In the genomic region with DNA sequence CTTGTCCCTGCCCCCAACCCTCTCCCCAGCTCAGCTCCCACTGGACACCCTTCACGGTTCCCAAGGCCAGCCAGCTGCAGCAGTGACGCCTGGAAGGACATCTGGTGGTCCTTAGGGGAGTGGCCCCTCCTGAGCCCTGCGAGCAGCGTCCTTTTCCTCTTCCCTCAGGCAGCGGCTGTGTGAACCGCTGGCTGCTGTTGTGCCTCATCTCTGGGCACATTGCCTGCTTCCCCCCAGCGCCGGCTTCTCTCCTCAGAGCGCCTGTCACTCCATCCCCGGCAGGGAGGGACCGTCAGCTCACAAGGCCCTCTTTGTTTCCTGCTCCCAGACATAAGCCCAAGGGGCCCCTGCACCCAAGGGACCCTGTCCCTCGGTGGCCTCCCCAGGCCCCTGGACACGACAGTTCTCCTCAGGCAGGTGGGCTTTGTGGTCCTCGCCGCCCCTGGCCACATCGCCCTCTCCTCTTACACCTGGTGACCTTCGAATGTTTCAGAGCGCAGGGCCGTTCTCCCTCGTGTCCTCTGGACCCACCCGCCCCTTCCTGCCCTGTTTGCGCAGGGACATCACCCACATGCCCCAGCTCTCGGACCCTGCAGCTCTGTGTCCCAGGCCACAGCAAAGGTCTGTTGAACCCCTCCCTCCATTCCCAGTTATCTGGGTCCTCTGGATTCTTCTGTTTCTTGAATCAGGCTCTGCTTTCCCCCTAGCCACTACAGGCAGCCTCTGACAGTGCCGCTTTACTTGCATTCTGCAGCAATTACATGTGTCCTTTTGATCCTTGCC, we compare ENCODE assay signal across 1 cellular context.
TF ChIP-seq lines count a peak whose summit lies in the region.

No MANE protein-coding gene starts in this region.

TF ChIP-seq in HepG2, 621 proteins besides CTCF, POLR2A, EP300 and RAD21 (continued from another document and continues in another):
- TF ChIP-seq ZSCAN9 (CRISPR knock-in tag; IDR thresholded peaks at IDR 0.05; ENCODE audit: borderline replicate concordance) (no peak; the same call in 1 of the 2 replicates), HNRNPL (IDR thresholded peaks at IDR 0.05; ENCODE audit: low read depth, low read length) (peak; percentile 65; the same call in 1 of the 2 replicates), ZNF839 (CRISPR knock-in tag; IDR thresholded peaks at IDR 0.05; ENCODE audit: borderline replicate concordance) (0 out of 2 replicates have a peak, but pooled peaks have one; percentile 19), SIX4 (CRISPR knock-in tag; IDR thresholded peaks at IDR 0.05) (peak; percentile 48; the same call in 1 of the 2 replicates), ZNF263 (CRISPR knock-in tag; IDR thresholded peaks at IDR 0.05) (peak; percentile 63), PHF21A (CRISPR knock-in tag; IDR thresholded peaks at IDR 0.05) (peak; percentile 97), FOXA1 (IDR thresholded peaks at IDR 0.05) (no peak), FOXA1 (CRISPR knock-in tag; IDR thresholded peaks at IDR 0.05) (peak; percentile 75), KLF13 (CRISPR knock-in tag; IDR thresholded peaks at IDR 0.05) (peak; percentile 44; the same call in 1 of the 2 replicates), ATF1 (CRISPR knock-in tag; IDR thresholded peaks at IDR 0.05) (no peak), ZSCAN29 (CRISPR knock-in tag; conservative IDR thresholded peaks at IDR 0.05) (peak; percentile 48), ZNF235 (CRISPR knock-in tag; IDR thresholded peaks at IDR 0.05; ENCODE audit: borderline replicate concordance) (no peak), MIER2 (CRISPR knock-in tag; IDR thresholded peaks at IDR 0.05) (no peak), ZNF230 (CRISPR knock-in tag; IDR thresholded peaks at IDR 0.05) (peak; percentile 84), ZNF816 (CRISPR knock-in tag; IDR thresholded peaks at IDR 0.05; ENCODE audit: borderline replicate concordance) (no peak), ZNF567 (CRISPR knock-in tag; IDR thresholded peaks at IDR 0.05; ENCODE audit: borderline replicate concordance) (0 out of 2 replicates have a peak, but pooled peaks have one; percentile 6), STAT5B (CRISPR knock-in tag; IDR thresholded peaks at IDR 0.05) (no peak), BCL6 (CRISPR knock-in tag; IDR thresholded peaks at IDR 0.05) (0 out of 2 replicates have a peak, but pooled peaks have one; percentile 38), CHCHD3 (CRISPR knock-in tag; IDR thresholded peaks at IDR 0.05) (no peak), HES4 (CRISPR knock-in tag; IDR thresholded peaks at IDR 0.05; ENCODE audit: borderline replicate concordance) (no peak), ZNF501 (CRISPR knock-in tag; IDR thresholded peaks at IDR 0.05) (0 out of 2 replicates have a peak, but pooled peaks have one; percentile 71), FOSL1 (CRISPR knock-in tag; IDR thresholded peaks at IDR 0.05; ENCODE audit: borderline replicate concordance) (no peak), SRSF9 (IDR thresholded peaks at IDR 0.05; ENCODE audit: borderline replicate concordance, insufficient read depth, low read depth, low read length, poor library complexity, severe bottlenecking) (no peak), SNAPC2 (CRISPR knock-in tag; IDR thresholded peaks at IDR 0.05) (peak; percentile 61; the same call in 1 of the 2 replicates), NCOA5 (CRISPR knock-in tag; IDR thresholded peaks at IDR 0.05) (no peak), SALL1 (CRISPR knock-in tag; IDR thresholded peaks at IDR 0.05) (peak; percentile 66), FOXK2 (IDR thresholded peaks at IDR 0.05) (no peak), HMG20A (CRISPR knock-in tag; IDR thresholded peaks at IDR 0.05; ENCODE audit: borderline replicate concordance) (no peak), ZNF432 (CRISPR knock-in tag; IDR thresholded peaks at IDR 0.05; ENCODE audit: borderline replicate concordance) (no peak), SMAD9 (CRISPR knock-in tag; IDR thresholded peaks at IDR 0.05) (0 out of 2 replicates have a peak, but pooled peaks have one; percentile 53), SUZ12 (IDR thresholded peaks at IDR 0.05; ENCODE audit: low read depth, low read length) (no peak), ZNF274 (CRISPR knock-in tag; IDR thresholded peaks at IDR 0.05) (peak; percentile 72; the same call in 1 of the 2 replicates), GATAD1 (CRISPR knock-in tag; IDR thresholded peaks at IDR 0.05) (peak; percentile 32; the same call in 1 of the 2 replicates)
- TF ChIP-seq, protein P1, sequence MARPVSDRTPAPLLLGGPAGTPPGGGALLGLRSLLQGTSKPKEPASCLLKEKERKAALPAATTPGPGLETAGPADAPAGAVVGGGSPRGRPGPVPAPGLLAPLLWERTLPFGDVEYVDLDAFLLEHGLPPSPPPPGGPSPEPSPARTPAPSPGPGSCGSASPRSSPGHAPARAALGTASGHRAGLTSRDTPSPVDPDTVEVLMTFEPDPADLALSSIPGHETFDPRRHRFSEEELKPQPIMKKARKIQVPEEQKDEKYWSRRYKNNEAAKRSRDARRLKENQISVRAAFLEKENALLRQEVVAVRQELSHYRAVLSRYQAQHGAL (CRISPR knock-in tag; IDR thresholded peaks at IDR 0.05; ENCODE audit: not compliant biosample characterization): no peak
- TF ChIP-seq, protein P2, sequence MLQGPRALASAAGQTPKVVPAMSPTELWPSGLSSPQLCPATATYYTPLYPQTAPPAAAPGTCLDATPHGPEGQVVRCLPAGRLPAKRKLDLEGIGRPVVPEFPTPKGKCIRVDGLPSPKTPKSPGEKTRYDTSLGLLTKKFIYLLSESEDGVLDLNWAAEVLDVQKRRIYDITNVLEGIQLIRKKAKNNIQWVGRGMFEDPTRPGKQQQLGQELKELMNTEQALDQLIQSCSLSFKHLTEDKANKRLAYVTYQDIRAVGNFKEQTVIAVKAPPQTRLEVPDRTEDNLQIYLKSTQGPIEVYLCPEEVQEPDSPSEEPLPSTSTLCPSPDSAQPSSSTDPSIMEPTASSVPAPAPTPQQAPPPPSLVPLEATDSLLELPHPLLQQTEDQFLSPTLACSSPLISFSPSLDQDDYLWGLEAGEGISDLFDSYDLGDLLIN (CRISPR knock-in tag; IDR thresholded peaks at IDR 0.05; ENCODE audit: borderline replicate concordance): no peak
- TF ChIP-seq, protein P3, sequence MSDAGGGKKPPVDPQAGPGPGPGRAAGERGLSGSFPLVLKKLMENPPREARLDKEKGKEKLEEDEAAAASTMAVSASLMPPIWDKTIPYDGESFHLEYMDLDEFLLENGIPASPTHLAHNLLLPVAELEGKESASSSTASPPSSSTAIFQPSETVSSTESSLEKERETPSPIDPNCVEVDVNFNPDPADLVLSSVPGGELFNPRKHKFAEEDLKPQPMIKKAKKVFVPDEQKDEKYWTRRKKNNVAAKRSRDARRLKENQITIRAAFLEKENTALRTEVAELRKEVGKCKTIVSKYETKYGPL (CRISPR knock-in tag; IDR thresholded peaks at IDR 0.05): no peak
- TF ChIP-seq, protein P4, sequence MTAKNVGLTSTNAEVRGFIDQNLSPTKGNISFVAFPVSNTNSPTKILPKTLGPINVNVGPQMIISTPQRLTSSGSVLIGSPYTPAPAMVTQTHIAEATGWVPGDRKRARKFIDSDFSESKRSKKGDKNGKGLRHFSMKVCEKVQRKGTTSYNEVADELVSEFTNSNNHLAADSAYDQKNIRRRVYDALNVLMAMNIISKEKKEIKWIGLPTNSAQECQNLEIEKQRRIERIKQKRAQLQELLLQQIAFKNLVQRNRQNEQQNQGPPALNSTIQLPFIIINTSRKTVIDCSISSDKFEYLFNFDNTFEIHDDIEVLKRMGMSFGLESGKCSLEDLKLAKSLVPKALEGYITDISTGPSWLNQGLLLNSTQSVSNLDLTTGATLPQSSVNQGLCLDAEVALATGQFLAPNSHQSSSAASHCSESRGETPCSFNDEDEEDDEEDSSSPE (CRISPR knock-in tag; IDR thresholded peaks at IDR 0.05): peak; percentile 73; the same call in 1 of the 2 replicates
- TF ChIP-seq, protein P5, sequence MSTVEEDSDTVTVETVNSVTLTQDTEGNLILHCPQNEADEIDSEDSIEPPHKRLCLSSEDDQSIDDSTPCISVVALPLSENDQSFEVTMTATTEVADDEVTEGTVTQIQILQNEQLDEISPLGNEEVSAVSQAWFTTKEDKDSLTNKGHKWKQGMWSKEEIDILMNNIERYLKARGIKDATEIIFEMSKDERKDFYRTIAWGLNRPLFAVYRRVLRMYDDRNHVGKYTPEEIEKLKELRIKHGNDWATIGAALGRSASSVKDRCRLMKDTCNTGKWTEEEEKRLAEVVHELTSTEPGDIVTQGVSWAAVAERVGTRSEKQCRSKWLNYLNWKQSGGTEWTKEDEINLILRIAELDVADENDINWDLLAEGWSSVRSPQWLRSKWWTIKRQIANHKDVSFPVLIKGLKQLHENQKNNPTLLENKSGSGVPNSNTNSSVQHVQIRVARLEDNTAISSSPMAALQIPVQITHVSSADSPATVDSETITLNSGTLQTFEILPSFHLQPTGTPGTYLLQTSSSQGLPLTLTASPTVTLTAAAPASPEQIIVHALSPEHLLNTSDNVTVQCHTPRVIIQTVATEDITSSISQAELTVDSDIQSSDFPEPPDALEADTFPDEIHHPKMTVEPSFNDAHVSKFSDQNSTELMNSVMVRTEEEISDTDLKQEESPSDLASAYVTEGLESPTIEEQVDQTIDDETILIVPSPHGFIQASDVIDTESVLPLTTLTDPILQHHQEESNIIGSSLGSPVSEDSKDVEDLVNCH (CRISPR knock-in tag; IDR thresholded peaks at IDR 0.05): 0 out of 2 replicates have a peak, but pooled peaks have one; percentile 83
- TF ChIP-seq, protein P6, sequence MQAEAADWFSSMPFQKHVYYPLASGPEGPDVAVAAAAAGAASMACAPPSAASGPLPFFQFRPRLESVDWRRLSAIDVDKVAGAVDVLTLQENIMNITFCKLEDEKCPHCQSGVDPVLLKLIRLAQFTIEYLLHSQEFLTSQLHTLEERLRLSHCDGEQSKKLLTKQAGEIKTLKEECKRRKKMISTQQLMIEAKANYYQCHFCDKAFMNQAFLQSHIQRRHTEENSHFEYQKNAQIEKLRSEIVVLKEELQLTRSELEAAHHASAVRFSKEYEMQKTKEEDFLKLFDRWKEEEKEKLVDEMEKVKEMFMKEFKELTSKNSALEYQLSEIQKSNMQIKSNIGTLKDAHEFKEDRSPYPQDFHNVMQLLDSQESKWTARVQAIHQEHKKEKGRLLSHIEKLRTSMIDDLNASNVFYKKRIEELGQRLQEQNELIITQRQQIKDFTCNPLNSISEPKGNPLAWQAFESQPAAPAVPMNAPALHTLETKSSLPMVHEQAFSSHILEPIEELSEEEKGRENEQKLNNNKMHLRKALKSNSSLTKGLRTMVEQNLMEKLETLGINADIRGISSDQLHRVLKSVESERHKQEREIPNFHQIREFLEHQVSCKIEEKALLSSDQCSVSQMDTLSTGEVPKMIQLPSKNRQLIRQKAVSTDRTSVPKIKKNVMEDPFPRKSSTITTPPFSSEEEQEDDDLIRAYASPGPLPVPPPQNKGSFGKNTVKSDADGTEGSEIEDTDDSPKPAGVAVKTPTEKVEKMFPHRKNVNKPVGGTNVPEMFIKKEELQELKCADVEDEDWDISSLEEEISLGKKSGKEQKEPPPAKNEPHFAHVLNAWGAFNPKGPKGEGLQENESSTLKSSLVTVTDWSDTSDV (CRISPR knock-in tag; IDR thresholded peaks at IDR 0.05): 0 out of 2 replicates have a peak, but pooled peaks have one; percentile 60
- TF ChIP-seq, protein P7, sequence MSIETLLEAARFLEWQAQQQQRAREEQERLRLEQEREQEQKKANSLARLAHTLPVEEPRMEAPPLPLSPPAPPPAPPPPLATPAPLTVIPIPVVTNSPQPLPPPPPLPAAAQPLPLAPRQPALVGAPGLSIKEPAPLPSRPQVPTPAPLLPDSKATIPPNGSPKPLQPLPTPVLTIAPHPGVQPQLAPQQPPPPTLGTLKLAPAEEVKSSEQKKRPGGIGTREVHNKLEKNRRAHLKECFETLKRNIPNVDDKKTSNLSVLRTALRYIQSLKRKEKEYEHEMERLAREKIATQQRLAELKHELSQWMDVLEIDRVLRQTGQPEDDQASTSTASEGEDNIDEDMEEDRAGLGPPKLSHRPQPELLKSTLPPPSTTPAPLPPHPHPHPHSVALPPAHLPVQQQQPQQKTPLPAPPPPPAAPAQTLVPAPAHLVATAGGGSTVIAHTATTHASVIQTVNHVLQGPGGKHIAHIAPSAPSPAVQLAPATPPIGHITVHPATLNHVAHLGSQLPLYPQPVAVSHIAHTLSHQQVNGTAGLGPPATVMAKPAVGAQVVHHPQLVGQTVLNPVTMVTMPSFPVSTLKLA (IDR thresholded peaks at IDR 0.05): 0 out of 2 replicates have a peak, but pooled peaks have one; percentile 2
- TF ChIP-seq, protein P8, sequence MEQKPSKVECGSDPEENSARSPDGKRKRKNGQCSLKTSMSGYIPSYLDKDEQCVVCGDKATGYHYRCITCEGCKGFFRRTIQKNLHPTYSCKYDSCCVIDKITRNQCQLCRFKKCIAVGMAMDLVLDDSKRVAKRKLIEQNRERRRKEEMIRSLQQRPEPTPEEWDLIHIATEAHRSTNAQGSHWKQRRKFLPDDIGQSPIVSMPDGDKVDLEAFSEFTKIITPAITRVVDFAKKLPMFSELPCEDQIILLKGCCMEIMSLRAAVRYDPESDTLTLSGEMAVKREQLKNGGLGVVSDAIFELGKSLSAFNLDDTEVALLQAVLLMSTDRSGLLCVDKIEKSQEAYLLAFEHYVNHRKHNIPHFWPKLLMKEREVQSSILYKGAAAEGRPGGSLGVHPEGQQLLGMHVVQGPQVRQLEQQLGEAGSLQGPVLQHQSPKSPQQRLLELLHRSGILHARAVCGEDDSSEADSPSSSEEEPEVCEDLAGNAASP (CRISPR knock-in tag; IDR thresholded peaks at IDR 0.05; ENCODE audit: borderline replicate concordance): peak; percentile 54; the same call in 1 of the 2 replicates
- TF ChIP-seq, protein P9, sequence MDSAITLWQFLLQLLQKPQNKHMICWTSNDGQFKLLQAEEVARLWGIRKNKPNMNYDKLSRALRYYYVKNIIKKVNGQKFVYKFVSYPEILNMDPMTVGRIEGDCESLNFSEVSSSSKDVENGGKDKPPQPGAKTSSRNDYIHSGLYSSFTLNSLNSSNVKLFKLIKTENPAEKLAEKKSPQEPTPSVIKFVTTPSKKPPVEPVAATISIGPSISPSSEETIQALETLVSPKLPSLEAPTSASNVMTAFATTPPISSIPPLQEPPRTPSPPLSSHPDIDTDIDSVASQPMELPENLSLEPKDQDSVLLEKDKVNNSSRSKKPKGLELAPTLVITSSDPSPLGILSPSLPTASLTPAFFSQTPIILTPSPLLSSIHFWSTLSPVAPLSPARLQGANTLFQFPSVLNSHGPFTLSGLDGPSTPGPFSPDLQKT (CRISPR knock-in tag; IDR thresholded peaks at IDR 0.05; ENCODE audit: borderline replicate concordance): no peak
- TF ChIP-seq, protein P10, sequence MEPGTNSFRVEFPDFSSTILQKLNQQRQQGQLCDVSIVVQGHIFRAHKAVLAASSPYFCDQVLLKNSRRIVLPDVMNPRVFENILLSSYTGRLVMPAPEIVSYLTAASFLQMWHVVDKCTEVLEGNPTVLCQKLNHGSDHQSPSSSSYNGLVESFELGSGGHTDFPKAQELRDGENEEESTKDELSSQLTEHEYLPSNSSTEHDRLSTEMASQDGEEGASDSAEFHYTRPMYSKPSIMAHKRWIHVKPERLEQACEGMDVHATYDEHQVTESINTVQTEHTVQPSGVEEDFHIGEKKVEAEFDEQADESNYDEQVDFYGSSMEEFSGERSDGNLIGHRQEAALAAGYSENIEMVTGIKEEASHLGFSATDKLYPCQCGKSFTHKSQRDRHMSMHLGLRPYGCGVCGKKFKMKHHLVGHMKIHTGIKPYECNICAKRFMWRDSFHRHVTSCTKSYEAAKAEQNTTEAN (CRISPR knock-in tag; conservative IDR thresholded peaks at IDR 0.05): peak; percentile 57
